Comparison of ENCODE assay signal across 8 cellular contexts in genomic region chr22:28594784-28595324, GRCh38.
A peak's percentile ranks its signal among the peaks of the same experiment; 100 is the strongest.
DNase-seq lines count a peak whose midpoint lies in the region; ATAC-seq and TF ChIP-seq lines count a peak whose summit lies in the region.

No MANE protein-coding gene starts in this region.

- intact Hi-C loops in right cardiac atrium (cut with DNase I) = loop anchor here (5.0 to 10.0 kb wide), 6 partner anchors 540 to 710 kb away; no protein-coding TSS in a partner anchor

- H3K4me3 ChIP-seq in right cardiac atrium (ENCODE audit: low read length) = no peak overlapping the region

- H3K27ac ChIP-seq in right cardiac atrium (ENCODE audit: low read length) = no peak overlapping the region

- DNase-seq in AG20443 (ENCODE audit: low spot score) (peak; percentile 49), GM20000 (ENCODE audit: low spot score) (peak; percentile 30), NCI-H345 (lab: John Stamatoyannopoulos, UW) (peak; percentile 40), amniotic epithelial cell (ENCODE audit: low read depth) (peak; percentile 74), right cardiac atrium (no peak)
- DNase-seq in stimulated activated effector memory CD8-positive, alpha-beta T cell treated with anti-CD3 and anti-CD28 coated beads, Interleukin-12 subunit alpha, Interleukin-12 subunit beta, amount 100 ng/mL, for 72 hours (ENCODE audit: low spot score in 2 of 2) = no peak

- H3K27ac Mint-ChIP-seq in stimulated activated effector memory CD8-positive, alpha-beta T cell treated with anti-CD3 and anti-CD28 coated beads, Interleukin-12 subunit alpha, Interleukin-12 subunit beta, amount 100 ng/mL, for 72 hours = no peak overlapping the region

- no peaks in the 10 kb centered on the region for H3K27me3 ChIP-seq in right cardiac atrium (ENCODE audit: control insufficient read depth, insufficient read depth)

- H3K4me1 Mint-ChIP-seq in stimulated activated effector memory CD8-positive, alpha-beta T cell treated with anti-CD3 and anti-CD28 coated beads, Interleukin-12 subunit alpha, Interleukin-12 subunit beta, amount 100 ng/mL, for 72 hours = no peaks in the 10 kb centered on the region

- WGBS in right cardiac atrium = 12% methylated on average over 3 of the region's 3 CpGs

- ATAC-seq in right cardiac atrium (peak; percentile 83 to 91), GM18870 (IDR thresholded peaks at IDR 0.05; ENCODE audit: unreplicated experiment) (no peak), GM19452 (IDR thresholded peaks at IDR 0.05; ENCODE audit: unreplicated experiment) (no peak)
- ATAC-seq in stimulated activated effector memory CD8-positive, alpha-beta T cell treated with anti-CD3 and anti-CD28 coated beads, Interleukin-12 subunit alpha, Interleukin-12 subunit beta, amount 100 ng/mL, for 72 hours = peak; percentile 60

- H3K9me3 ChIP-seq in right cardiac atrium (ENCODE audit: control insufficient read depth, low read length) = no peaks in the 10 kb centered on the region

- H3K9me3 Mint-ChIP-seq in stimulated activated effector memory CD8-positive, alpha-beta T cell treated with anti-CD3 and anti-CD28 coated beads, Interleukin-12 subunit alpha, Interleukin-12 subunit beta, amount 100 ng/mL, for 72 hours = no peaks in the 10 kb centered on the region

- H3K4me1 ChIP-seq in right cardiac atrium (ENCODE audit: control insufficient read depth, insufficient read depth, low read length) = no peaks in the 10 kb centered on the region

- no peak overlapping the region for H3K4me3 Mint-ChIP-seq in stimulated activated effector memory CD8-positive, alpha-beta T cell treated with anti-CD3 and anti-CD28 coated beads, Interleukin-12 subunit alpha, Interleukin-12 subunit beta, amount 100 ng/mL, for 72 hours

- H3K36me3 Mint-ChIP-seq in stimulated activated effector memory CD8-positive, alpha-beta T cell treated with anti-CD3 and anti-CD28 coated beads, Interleukin-12 subunit alpha, Interleukin-12 subunit beta, amount 100 ng/mL, for 72 hours = no peaks in the 10 kb centered on the region

- TF ChIP-seq CTCF in GM20000 (IDR thresholded peaks at IDR 0.05; ENCODE audit: extremely low read depth, missing control alignments) = peak; percentile 19

Comparison
In these comparisons a context has a peak if more than half of its experiments do, and no peak if none do; other contexts are left out.
1. DNase-seq: peak in AG20443 (single experiment), GM20000 (single experiment), NCI-H345 (single experiment) and amniotic epithelial cell (single experiment); none in right cardiac atrium (0 of 3) and stimulated activated effector memory CD8-positive, alpha-beta T cell treated with anti-CD3 and anti-CD28 coated beads, Interleukin-12 subunit alpha, Interleukin-12 subunit beta, amount 100 ng/mL, for 72 hours (0 of 2).
2. ATAC-seq: peak in right cardiac atrium (2 of 2) and stimulated activated effector memory CD8-positive, alpha-beta T cell treated with anti-CD3 and anti-CD28 coated beads, Interleukin-12 subunit alpha, Interleukin-12 subunit beta, amount 100 ng/mL, for 72 hours (single experiment); none in GM18870 (single experiment) and GM19452 (single experiment).